8 cellular contexts compared by ENCODE assay signal in the genomic region with DNA sequence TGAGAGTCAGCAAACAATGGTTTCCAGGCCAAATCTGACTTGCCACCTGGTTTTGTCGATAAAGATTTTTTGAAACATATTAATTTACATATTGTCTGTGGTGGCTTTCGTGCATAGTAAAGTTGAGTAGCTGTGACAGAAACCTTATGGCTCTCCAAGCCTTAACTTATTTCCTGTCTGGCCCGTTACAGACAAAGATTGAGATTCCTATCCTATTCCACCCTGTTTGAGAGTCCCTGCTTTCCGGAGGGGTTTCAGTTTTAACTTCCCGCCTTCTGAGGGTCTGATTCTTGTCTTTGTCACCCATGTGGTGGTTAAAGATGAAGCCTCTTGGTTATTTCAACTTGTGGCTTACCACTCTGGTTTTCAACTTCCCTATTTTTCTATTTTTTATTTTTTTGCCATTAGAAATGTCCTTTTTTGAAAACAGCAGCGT. TPM values are rescaled to one million over a fixed set of nuclear protein-coding genes. Genes with fewer than 3 reads are reported as not detected.
A peak's percentile ranks its signal among the peaks of the same experiment; 100 is the strongest.
DNase-seq lines count a peak whose midpoint lies in the region; ATAC-seq and TF ChIP-seq lines count a peak whose summit lies in the region.

No MANE protein-coding gene starts in this region.

- H3K4me3 ChIP-seq in OCI-LY3 (ENCODE audit: low read length): peak overlapping the region; percentile 58
- H3K4me3 ChIP-seq in left lung: no peak overlapping the region

- DNase-seq in left lung (no peak), DMS 273 (lab: John Stamatoyannopoulos, UW; ENCODE audit: unreplicated experiment) (no peak), occipital lobe (lab: John Stamatoyannopoulos, UW) (no peak)
- DNase-seq in effector CD8-positive, alpha-beta T cell (lab: John Stamatoyannopoulos, UW): no peak
- DNase-seq in effector CD4-positive, alpha-beta T cell: no peak

- H3K36me3 ChIP-seq in OCI-LY3 (replicated peaks; ENCODE audit: low read depth, low read length): peaks cover 40% of the 10 kb centered on the region
- peaks cover 0 to 27% of the 10 kb centered on the region in 2 donors for H3K36me3 ChIP-seq in left lung

- peak; percentile 48 for ATAC-seq in GM18870 (IDR thresholded peaks at IDR 0.05; ENCODE audit: unreplicated experiment)
- peak; percentile 46 for ATAC-seq in HG02840 (IDR thresholded peaks at IDR 0.05; ENCODE audit: low FRiP score, unreplicated experiment)
- ATAC-seq in left lung: no peak

- H3K9ac ChIP-seq in OCI-LY3 (ENCODE audit: low read length): peak overlapping the region; percentile 19; the same call in 1 of the 2 replicates

- TF ChIP-seq CTCF in OCI-LY3 (IDR thresholded peaks at IDR 0.05; ENCODE audit: low read depth, low read length) (no peak), left lung (IDR thresholded peaks at IDR 0.05) (no peak)

- H3K4me1 ChIP-seq in OCI-LY3 (ENCODE audit: low read length): peaks cover 62% of the 10 kb centered on the region
- peaks cover 15 to 57% of the 10 kb centered on the region in 2 donors for H3K4me1 ChIP-seq in left lung

- peaks cover 78% of the 10 kb centered on the region for H3K79me2 ChIP-seq in OCI-LY3 (ENCODE audit: low read length)

- peak overlapping the region; percentile 71 for H3K4me2 ChIP-seq in OCI-LY3 (ENCODE audit: low read length)

- intact Hi-C loops in left lung (cut with DNase I): no loop called here

- H3K27ac ChIP-seq in OCI-LY3 (ENCODE audit: low read length) (peak overlapping the region; percentile 46), left lung (peak overlapping the region; percentile 22 to 66)

- H2AFZ ChIP-seq in OCI-LY3 (ENCODE audit: low read depth, low read length): no peak overlapping the region

- peaks cover 40% of the 10 kb centered on the region for H4K20me1 ChIP-seq in OCI-LY3 (ENCODE audit: insufficient read depth, low read length)

- H3K9me3 ChIP-seq in OCI-LY3 (ENCODE audit: insufficient read depth, low read length) (no peaks in the 10 kb centered on the region), left lung (no peaks in the 10 kb centered on the region)

- H3K27me3 ChIP-seq in OCI-LY3 (ENCODE audit: low read depth, low read length) (no peaks in the 10 kb centered on the region), left lung (no peaks in the 10 kb centered on the region)

RNA-seq across cellular contexts. Expression of a gene that starts 11.4 kb away (rescaled TPM):
- 10 to 100 TPM; 31.1 to 34.3 TPM for total RNA-seq in left lung
- total RNA-seq in occipital lobe: 12.8 TPM
